ENCODE assay signal across 35 cellular contexts in genomic region chr6:81781624-81782023, GRCh38. TPM values are rescaled to one million over a fixed set of nuclear protein-coding genes. Genes with fewer than 3 reads are reported as not detected.
DNase-seq lines count a peak whose midpoint lies in the region; ATAC-seq, FAIRE-seq and TF ChIP-seq lines count a peak whose summit lies in the region.
"Had no signal": no experiment of that assay in that cellular context is flagged by ENCODE, and none has a peak within 500 bp of the region (broad histone marks: within the 10 kb centered on the region; RNA-seq: fewer than 3 reads in every experiment).

No MANE protein-coding gene starts in this region.

- H3K27ac ChIP-seq in osteoblast (ENCODE audit: low read depth, low read length) (no peak overlapping the region), small intestine (ENCODE audit: low read depth in 1 of 2, low read length in 1 of 2) (no peak overlapping the region)
- H3K27ac ChIP-seq: 22Rv1; A549; BLaER1; BLaER1 treated with 17β-estradiol and CSF1 and Interleukin-3, amounts not matched to agents 10 nM and 100 nM; C4-2B had no signal

- H3K79me2 ChIP-seq in osteoblast (ENCODE audit: insufficient read depth, low read length), result no peaks in the 10 kb centered on the region

- no peak for FAIRE-seq in small intestine (lab: Jason Lieb, UNC)
- FAIRE-seq: A204.1, A549, D721Med had no signal

- 9 to 70% (median 40%) methylated on average over 2 of the region's 2 CpGs for WGBS in small intestine, 3 donors

- TF ChIP-seq CTCF in mucosa of descending colon (IDR thresholded peaks at IDR 0.05), result no peak
- no peak for TF ChIP-seq CTCF in osteoblast (IDR thresholded peaks at IDR 0.05; ENCODE audit: extremely low read depth, low read depth, low read length)

- H3K4me1 ChIP-seq in mucosa of descending colon (ENCODE audit: low read depth) (no peaks in the 10 kb centered on the region), osteoblast (ENCODE audit: insufficient read depth, low read length) (no peaks in the 10 kb centered on the region), small intestine (ENCODE audit: control insufficient read depth in 2 of 2, insufficient read depth in 1 of 2, low read depth in 1 of 2, low read length in 1 of 2) (no peaks in the 10 kb centered on the region)
- H3K4me1 ChIP-seq: BE2C; BLaER1; BLaER1 treated with 17β-estradiol and CSF1 and Interleukin-3, amounts not matched to agents 10 nM and 100 nM had no signal

- DNase-seq in left colon (no peak), mucosa of descending colon (peak in 1 of 3 donors; percentile 21), osteoblast (ENCODE audit: insufficient read length, low spot score, missing footprints) (peak; percentile 64), small intestine (peak; percentile 25), NCI-H2227 (lab: John Stamatoyannopoulos, UW; ENCODE audit: unreplicated experiment) (no peak), ecto neural progenitor cell (ENCODE audit: low spot score) (no peak)
- no peak for DNase-seq in activated effector memory CD4-positive, alpha-beta T cell treated with anti-CD3 and anti-CD28 coated beads, Interleukin-2, amount 50 U/mL, for 16 hours
- DNase-seq: 8988T; ACHN; AML-193; BE2C; C1 segment of cervical spinal cord; Caco-2; Calu3; CD4-positive, alpha-beta memory T cell; CD4-positive, alpha-beta T cell; CD4-positive, CD25-positive, alpha-beta regulatory T cell; CD8-positive, alpha-beta memory T cell; CD8-positive, alpha-beta T cell; COR-L47; DMS 273 treated with DMSO at 0.1 percent for 48 hours; DMS153; DMS53; DMS79; DMS79 treated with DMSO at 0.1 percent for 48 hours; DND-41; EL had no signal

- no peaks in the 10 kb centered on the region for H3K36me3 ChIP-seq in mucosa of descending colon (ENCODE audit: low read depth)
- no peaks in the 10 kb centered on the region for H3K36me3 ChIP-seq in osteoblast (ENCODE audit: insufficient read depth, low read length)
- no peaks in the 10 kb centered on the region for H3K36me3 ChIP-seq in small intestine (ENCODE audit: control insufficient read depth in 2 of 2, insufficient read depth in 2 of 2, low read length in 2 of 2)
- H3K36me3 ChIP-seq: BE2C; BLaER1; BLaER1 treated with 17β-estradiol and CSF1 and Interleukin-3, amounts not matched to agents 10 nM and 100 nM had no signal

- peak; percentile 84 for ATAC-seq in left colon
- peak; percentile 75 for ATAC-seq in mucosa of descending colon
- ATAC-seq in GM18498 (IDR thresholded peaks at IDR 0.05; ENCODE audit: unreplicated experiment), result no peak
- ATAC-seq: A549; CD8-positive, alpha-beta T cell had no signal

- H3K4me3 ChIP-seq in mucosa of descending colon, result no peak overlapping the region
- H3K4me3 ChIP-seq in osteoblast (ENCODE audit: insufficient read depth, low read length), result no peak overlapping the region
- no peak overlapping the region for H3K4me3 ChIP-seq in small intestine (ENCODE audit: low read depth in 1 of 2, low read length in 2 of 2)
- H3K4me3 ChIP-seq: A549; BLaER1; BLaER1 treated with 17β-estradiol and CSF1 and Interleukin-3, amounts not matched to agents 10 nM and 100 nM had no signal

- H3K4me2 ChIP-seq in osteoblast (ENCODE audit: insufficient read depth, low read length), result no peak overlapping the region
- H3K4me2 ChIP-seq: A549; BLaER1; BLaER1 treated with 17β-estradiol and CSF1 and Interleukin-3, amounts not matched to agents 10 nM and 100 nM had no signal

- H4K20me1 ChIP-seq in osteoblast (ENCODE audit: insufficient read depth, low read length), result no peaks in the 10 kb centered on the region
- H4K20me1 ChIP-seq: BLaER1; BLaER1 treated with 17β-estradiol and CSF1 and Interleukin-3, amounts not matched to agents 10 nM and 100 nM had no signal

- no peaks in the 10 kb centered on the region for H3K9me3 ChIP-seq in mucosa of descending colon
- no peaks in the 10 kb centered on the region for H3K9me3 ChIP-seq in osteoblast (ENCODE audit: low read depth, low read length)
- H3K9me3 ChIP-seq in small intestine (ENCODE audit: control insufficient read depth, low read depth), result no peaks in the 10 kb centered on the region
- H3K9me3 ChIP-seq: A549, BE2C, BLaER1, Caco-2 had no signal

- H3K27me3 ChIP-seq in osteoblast (ENCODE audit: insufficient read depth, low read length) (no peaks in the 10 kb centered on the region), small intestine (ENCODE audit: control insufficient read depth in 2 of 2, insufficient read depth in 2 of 2, low read length in 2 of 2) (no peaks in the 10 kb centered on the region)
- H3K27me3 ChIP-seq: BE2C; BLaER1; BLaER1 treated with 17β-estradiol and CSF1 and Interleukin-3, amounts not matched to agents 10 nM and 100 nM had no signal

- H2AFZ ChIP-seq in osteoblast (ENCODE audit: low read length), result no peak overlapping the region

- intact Hi-C loops in left colon (cut with DNase I, micrococcal nuclease) (no loop called here), mucosa of descending colon (cut with DNase I, micrococcal nuclease) (loop anchor here in 1 of 2 donors (10.0 kb wide), 1 partner anchor 53 kb away; no protein-coding TSS in a partner anchor)

RNA-seq across cellular contexts. Expression of gene TENT5A, which starts 29.1 kb away (rescaled TPM):
- total RNA-seq in left colon (10 to 100 TPM; 26.3 to 29.3 TPM), mucosa of descending colon (10 to 100 TPM; 26.3 to 30.4 (median 29.5) TPM), osteoblast (79.6 and 82.9 TPM in 2 replicates)
- 10 to 100 TPM in 2 of 3 donors, 1 to 10 TPM in 1; 6.0 to 20.6 (median 17.6) TPM for polyA plus RNA-seq in small intestine

Comparison
In these comparisons a context has a peak if more than half of its experiments do, and no peak if none do; other contexts are left out.
1. DNase-seq: peak in osteoblast (single experiment) and small intestine (single experiment); none in left colon (0 of 2), activated effector memory CD4-positive, alpha-beta T cell treated with anti-CD3 and anti-CD28 coated beads, Interleukin-2, amount 50 U/mL, for 16 hours (single experiment), NCI-H2227 (single experiment) and ecto neural progenitor cell (single experiment).